8 cellular contexts compared by ENCODE assay signal in genomic region chr14:81436296-81437138, GRCh38. TPM values are rescaled to one million over a fixed set of nuclear protein-coding genes. Genes with fewer than 3 reads are reported as not detected.
A peak's percentile ranks its signal among the peaks of the same experiment; 100 is the strongest.
DNase-seq lines count a peak whose midpoint lies in the region; ATAC-seq and TF ChIP-seq lines count a peak whose summit lies in the region.

No MANE protein-coding gene starts in this region.

- no peaks in the 10 kb centered on the region for H3K9me3 Mint-ChIP-seq in activated CD4-positive, alpha-beta T cell treated with anti-CD3 and anti-CD28 coated beads, Interleukin-2, amount 10 ng/mL, durations not matched to agents 24 days and 14 days

- TF ChIP-seq CTCF in liver (IDR thresholded peaks at IDR 0.05; ENCODE audit: low read depth, low read length, missing input control), result no peak

- peak; percentile 46 for DNase-seq in activated naive CD4-positive, alpha-beta T cell treated with Interleukin-2 at 50 U/mL for 16 hours
- DNase-seq in activated naive CD4-positive, alpha-beta T cell (lab: John Stamatoyannopoulos, UW), result no peak
- DNase-seq in NCI-H2171 (lab: John Stamatoyannopoulos, UW), result peak; percentile 89
- peak; percentile 85 for DNase-seq in activated CD4-positive, alpha-beta T cell treated with anti-CD3 and anti-CD28 coated beads, Interleukin-2, amount 10 ng/mL, durations not matched to agents 24 days and 14 days
- peak; percentile 33 to 46 for DNase-seq in stimulated activated CD4-positive, alpha-beta T cell treated with anti-CD3 and anti-CD28 coated beads, Interleukin-2, amount 100 ng/mL, for 48 hours

- TF ChIP-seq RAD21 in liver (IDR thresholded peaks at IDR 0.05), result no peak

- H3K4me3 Mint-ChIP-seq in activated CD4-positive, alpha-beta T cell treated with anti-CD3 and anti-CD28 coated beads, Interleukin-2, amount 10 ng/mL, durations not matched to agents 24 days and 14 days, result peak overlapping the region; percentile 59

- no peaks in the 10 kb centered on the region for H3K36me3 Mint-ChIP-seq in activated CD4-positive, alpha-beta T cell treated with anti-CD3 and anti-CD28 coated beads, Interleukin-2, amount 10 ng/mL, durations not matched to agents 24 days and 14 days (ENCODE audit: low read depth)

- no peak overlapping the region for H3K27ac Mint-ChIP-seq in activated CD4-positive, alpha-beta T cell treated with anti-CD3 and anti-CD28 coated beads, Interleukin-2, amount 10 ng/mL, durations not matched to agents 24 days and 14 days

- H3K4me1 ChIP-seq in ectodermal cell (ENCODE audit: control insufficient read depth, insufficient read depth, low read length) (peaks cover 24% of the 10 kb centered on the region), liver (ENCODE audit: control insufficient read depth in 4 of 4, insufficient read depth in 4 of 4, low read length in 3 of 4) (peaks cover 0 to 18% (median 12%) of the 10 kb centered on the region in 4 donors)

- ATAC-seq in HG02973 (IDR thresholded peaks at IDR 0.05; ENCODE audit: unreplicated experiment), result peak; percentile 85

- H3K36me3 ChIP-seq in ectodermal cell (ENCODE audit: control insufficient read depth, insufficient read depth, low read length) (no peaks in the 10 kb centered on the region), liver (ENCODE audit: control insufficient read depth in 4 of 4, insufficient read depth in 3 of 4, low read depth in 1 of 4, low read length in 3 of 4) (no peaks in the 10 kb centered on the region)

- H3K4me3 ChIP-seq in ectodermal cell (ENCODE audit: insufficient read depth, low read depth, low read length) (peak overlapping the region; percentile 77), liver (ENCODE audit: low read depth in 1 of 3, low read length in 3 of 3) (peak overlapping the region; percentile 66 to 85 (median 71))

- H3K27me3 Mint-ChIP-seq in activated CD4-positive, alpha-beta T cell treated with anti-CD3 and anti-CD28 coated beads, Interleukin-2, amount 10 ng/mL, durations not matched to agents 24 days and 14 days, result peaks cover 81% of the 10 kb centered on the region

- H3K27me3 ChIP-seq in ectodermal cell (ENCODE audit: control insufficient read depth, insufficient read depth, low read length, poor library complexity, severe bottlenecking) (peaks cover 35% of the 10 kb centered on the region), liver (ENCODE audit: control insufficient read depth in 4 of 4, insufficient read depth in 4 of 4, low read length in 3 of 4) (no peaks in the 10 kb centered on the region)

- peaks cover 9% of the 10 kb centered on the region for H3K4me1 Mint-ChIP-seq in activated CD4-positive, alpha-beta T cell treated with anti-CD3 and anti-CD28 coated beads, Interleukin-2, amount 10 ng/mL, durations not matched to agents 24 days and 14 days

- intact Hi-C loops in activated CD4-positive, alpha-beta T cell treated with anti-CD3 and anti-CD28 coated beads, Interleukin-2, amount 10 ng/mL, durations not matched to agents 24 days and 14 days (cut with micrococcal nuclease), result no loop called here

- no peak overlapping the region for H3K27ac ChIP-seq in ectodermal cell (ENCODE audit: insufficient read depth, low read depth, low read length, poor library complexity, severe bottlenecking)
- peak overlapping the region; percentile 64 to 71 for H3K27ac ChIP-seq in liver (ENCODE audit: low read depth in 1 of 2, low read length in 2 of 2)

- no peaks in the 10 kb centered on the region for H3K9me3 ChIP-seq in ectodermal cell (ENCODE audit: control insufficient read depth, low read length)
- no peaks in the 10 kb centered on the region for H3K9me3 ChIP-seq in liver (ENCODE audit: control insufficient read depth in 4 of 4, low read length in 3 of 4)

- 3 to 4% methylated on average over 79 of the region's 79 CpGs for WGBS in ectodermal cell, 2 experiments
- WGBS in liver, result 2% methylated on average over 79 of the region's 79 CpGs

- peak overlapping the region in 1 of 2 donors; percentile 30 for H3K9ac ChIP-seq in liver (ENCODE audit: low read depth in 1 of 2, low read length in 2 of 2)

TF ChIP-seq in liver, 16 proteins besides CTCF, POLR2A, EP300 and RAD21:
- no peak for TF ChIP-seq ZBTB33 (IDR thresholded peaks at IDR 0.05)
- no peak for TF ChIP-seq NR2F2 (IDR thresholded peaks at IDR 0.05)
- TF ChIP-seq RXRA (IDR thresholded peaks at IDR 0.05), result no peak
- peak; percentile 46 for TF ChIP-seq REST (IDR thresholded peaks at IDR 0.05)

RNA-seq across cellular contexts. Expression of gene STON2, which starts 36.4 kb away (rescaled TPM):
- total RNA-seq in activated CD4-positive, alpha-beta T cell treated with anti-CD3 and anti-CD28 coated beads, Interleukin-2, amount 10 ng/mL, durations not matched to agents 24 days and 14 days, result 0.14 and 0.30 TPM in 2 replicates
- polyA plus RNA-seq in ectodermal cell (2013, experiment 1 of 4), result 25.4 TPM
- 25.8 TPM for polyA plus RNA-seq in ectodermal cell (2013, experiment 2 of 4)
- 16.9 TPM for polyA plus RNA-seq in ectodermal cell (2013, experiment 3 of 4)
- polyA plus RNA-seq in ectodermal cell (2013, experiment 4 of 4), result 17.8 TPM
- total RNA-seq in liver, result 10 to 100 TPM; 11.9 to 30.0 TPM
- polyA plus RNA-seq in liver, result 1 to 10 TPM; 1.9 to 2.6 TPM

Comparison
In these comparisons a context has a peak if more than half of its experiments do, and no peak if none do; other contexts are left out.
1. DNase-seq: peak in activated naive CD4-positive, alpha-beta T cell treated with Interleukin-2 at 50 U/mL for 16 hours (single experiment), NCI-H2171 (single experiment), activated CD4-positive, alpha-beta T cell treated with anti-CD3 and anti-CD28 coated beads, Interleukin-2, amount 10 ng/mL, durations not matched to agents 24 days and 14 days (single experiment) and stimulated activated CD4-positive, alpha-beta T cell treated with anti-CD3 and anti-CD28 coated beads, Interleukin-2, amount 100 ng/mL, for 48 hours (2 of 2); none in activated naive CD4-positive, alpha-beta T cell (0 of 4).